ENCODE assay signal across 26 cellular contexts in genomic region chr4:29726938-29727337, GRCh38.
DNase-seq lines count a peak whose midpoint lies in the region; ATAC-seq, FAIRE-seq and TF ChIP-seq lines count a peak whose summit lies in the region.
"Had no signal": no experiment of that assay in that cellular context is flagged by ENCODE, and none has a peak within 500 bp of the region (broad histone marks: within the 10 kb centered on the region; RNA-seq: fewer than 3 reads in every experiment).

No MANE protein-coding gene starts in this region.

- TF ChIP-seq CTCF in 22Rv1 (IDR thresholded peaks at IDR 0.05), result 0 out of 2 replicates have a peak, but pooled peaks have one; percentile 9
- no peak for TF ChIP-seq CTCF in HCT116 (IDR thresholded peaks at IDR 0.05 in 2 of 3, conservative IDR thresholded peaks at IDR 0.05 in 1 of 3; ENCODE audit: borderline replicate concordance in 1 of 3, insufficient read depth in 1 of 3, low read depth in 2 of 3, low read length in 2 of 3)
- 0 out of 2 replicates have a peak, but pooled peaks have one; percentile 17 for TF ChIP-seq CTCF in PC-3 (conservative IDR thresholded peaks at IDR 0.05; ENCODE audit: low read depth, low read length)
- TF ChIP-seq CTCF in hepatocyte (IDR thresholded peaks at IDR 0.05; ENCODE audit: poor library complexity), result peak; percentile 25
- TF ChIP-seq CTCF in pancreas (IDR thresholded peaks at IDR 0.05), result no peak

- intact Hi-C loops in HCT116 (cut with micrococcal nuclease) (no loop called here), PC-3 (cut with micrococcal nuclease) (no loop called here), pancreas (cut with DNase I) (no loop called here)

- POLR2A ChIA-PET in HCT116 (lab: Charles Lee), result no interaction called here
- POLR2A ChIA-PET in PC-3 (lab: Charles Lee; ENCODE audit: unreplicated experiment), result no interaction called here

- no peaks in the 10 kb centered on the region for H3K36me3 ChIP-seq in HCT116 (ENCODE audit: control insufficient read depth in 1 of 2, insufficient read depth in 2 of 2, low read length in 2 of 2)
- H3K36me3 ChIP-seq in PC-3 (ENCODE audit: low read depth, low read length), result no peaks in the 10 kb centered on the region
- no peaks in the 10 kb centered on the region for H3K36me3 ChIP-seq in hepatocyte (replicated peaks; ENCODE audit: insufficient read depth, low read depth)
- H3K36me3 ChIP-seq in pancreas, result no peaks in the 10 kb centered on the region
- H3K36me3 ChIP-seq: MG63, SJCRH30 had no signal

- H4K20me1 ChIP-seq in HCT116 (ENCODE audit: insufficient read depth), result no peaks in the 10 kb centered on the region; the same call in 1 of the 2 replicates
- H4K20me1 ChIP-seq in PC-3 (ENCODE audit: low read length), result no peaks in the 10 kb centered on the region
- no peaks in the 10 kb centered on the region for H4K20me1 ChIP-seq in hepatocyte (ENCODE audit: insufficient read depth, poor library complexity, severe bottlenecking)

- H3K9me3 ChIP-seq in HCT116 (ENCODE audit: control insufficient read depth in 1 of 2, insufficient read depth in 1 of 2, low read depth in 1 of 2, low read length in 2 of 2) (no peaks in the 10 kb centered on the region), PC-3 (ENCODE audit: low read length) (no peaks in the 10 kb centered on the region), hepatocyte (ENCODE audit: low read depth) (no peaks in the 10 kb centered on the region), pancreas (no peaks in the 10 kb centered on the region)
- H3K9me3 ChIP-seq: Caco-2, MG63 had no signal

- no peak overlapping the region for H3K27ac ChIP-seq in 22Rv1
- H3K27ac ChIP-seq in HCT116 (ENCODE audit: low read depth, low read length), result no peak overlapping the region
- no peak overlapping the region for H3K27ac ChIP-seq in PC-3 (ENCODE audit: low read length)
- no peak overlapping the region for H3K27ac ChIP-seq in hepatocyte
- H3K27ac ChIP-seq in pancreas, result no peak overlapping the region
- H3K27ac ChIP-seq: SJCRH30 had no signal

- DNase-seq in HCT116 (ENCODE audit: low read depth, low spot score) (no peak), PC-3 (no peak), hepatocyte (ENCODE audit: low spot score) (no peak), pancreas (no peak), islet precursor cell (no peak)
- no peak for DNase-seq in stimulated activated CD8-positive, alpha-beta memory T cell treated with anti-CD3 and anti-CD28 coated beads, Interleukin-4, amount 100 ng/mL, for 48 hours
- DNase-seq: C1 segment of cervical spinal cord; Caco-2; CD4-positive, alpha-beta memory T cell; DMS 273 treated with DMSO at 0.1 percent for 48 hours; DMS79; EL; GDM1; Kasumi-1; MG63; NCI-H1105 treated with DMSO at 0.1 percent for 48 hours; NCI-H2029 treated with DMSO at 0.1 percent for 48 hours; NCI-H2227 treated with DMSO at 0.1 percent for 48 hours; NCI-H526 treated with DMSO at 0.1 percent for 48 hours; SJCRH30; T-cell had no signal

- BruUV-seq in HCT116 (replicated peaks; lab: Mats Ljungman, UMichigan), result no TSS peak
- no TSS peak for BruUV-seq in PC-3 (replicated peaks; lab: Mats Ljungman, UMichigan)

- no peaks in the 10 kb centered on the region for H3F3A ChIP-seq in PC-3 (ENCODE audit: low read length, unreplicated experiment)

- no peaks in the 10 kb centered on the region for H3K9me2 ChIP-seq in HCT116 (ENCODE audit: insufficient read depth)
- H3K9me2 ChIP-seq in PC-3 (replicated peaks; ENCODE audit: low read length), result no peaks in the 10 kb centered on the region
- H3K9me2 ChIP-seq in hepatocyte (replicated peaks; ENCODE audit: insufficient read depth), result no peaks in the 10 kb centered on the region

- H3K4me3 ChIP-seq in HCT116 (replicated peaks in 1 of 2; ENCODE audit: low read depth in 1 of 2, low read length in 2 of 2), result no peak overlapping the region
- no peak overlapping the region for H3K4me3 ChIP-seq in PC-3 (ENCODE audit: low read length)
- H3K4me3 ChIP-seq in hepatocyte, result no peak overlapping the region
- H3K4me3 ChIP-seq in pancreas, result no peak overlapping the region
- H3K4me3 ChIP-seq: GM12878, MG63, SJCRH30 had no signal

- no peak for ATAC-seq in HCT116
- ATAC-seq in PC-3, result no peak
- ATAC-seq in pancreas, result no peak
- ATAC-seq: GM12878, HepG2, Right ventricle myocardium inferior, T-cell had no signal

- CTCF ChIA-PET in HCT116 (lab: Charles Lee) (interaction anchor here (1.2 kb wide), 1 partner anchor 9 kb away, joined by 6 read pairs; no protein-coding TSS in a partner anchor), PC-3 (lab: Charles Lee) (no interaction called here)

- H3K4me2 ChIP-seq in HCT116 (ENCODE audit: low read length), result no peak overlapping the region
- H3K4me2 ChIP-seq in PC-3 (ENCODE audit: low read length), result no peak overlapping the region
- no peak overlapping the region for H3K4me2 ChIP-seq in hepatocyte

- H3K9ac ChIP-seq in HCT116 (ENCODE audit: low read length), result no peak overlapping the region
- no peak overlapping the region for H3K9ac ChIP-seq in PC-3 (ENCODE audit: low read length)

- RAD21 ChIA-PET in HCT116 (lab: Charles Lee; ENCODE audit: low non-redundant PET in 1 of 2, low total read pairs in 2 of 2, uncharacterized antibody in 2 of 2, unreplicated experiment in 2 of 2), result no interaction called here

- H3K4me1 ChIP-seq in HCT116 (ENCODE audit: control insufficient read depth in 1 of 2, insufficient read depth in 2 of 2, low read length in 2 of 2) (no peaks in the 10 kb centered on the region), PC-3 (ENCODE audit: insufficient read depth, low read length) (no peaks in the 10 kb centered on the region), hepatocyte (ENCODE audit: insufficient read depth) (no peaks in the 10 kb centered on the region), pancreas (no peaks in the 10 kb centered on the region)
- H3K4me1 ChIP-seq: Caco-2, SJCRH30 had no signal

- 68% methylated on average over 3 of the region's 3 CpGs for WGBS in hepatocyte (ENCODE audit: low lambda C conversion rate, missing lambda C conversion rate)
- WGBS in pancreas, 2 donors, result 46 to 58% methylated on average over 3 of the region's 3 CpGs

- FAIRE-seq in pancreas (lab: Jason Lieb, UNC), result no peak
- FAIRE-seq: GM12878, H54, HepG2 had no signal

- H2AFZ ChIP-seq in HCT116 (ENCODE audit: low read depth, low read length, poor library complexity, severe bottlenecking) (no peak overlapping the region), PC-3 (ENCODE audit: low read length) (no peak overlapping the region), hepatocyte (no peak overlapping the region)

- TF ChIP-seq POLR2A in HCT116 (IDR thresholded peaks at IDR 0.05; ENCODE audit: borderline replicate concordance, extremely low read depth, insufficient read depth, insufficient read length), result no peak

- no peaks in the 10 kb centered on the region for H3K27me3 ChIP-seq in HCT116 (ENCODE audit: insufficient read depth, low read length)
- H3K27me3 ChIP-seq in PC-3 (ENCODE audit: low read length), result no peaks in the 10 kb centered on the region
- H3K27me3 ChIP-seq in hepatocyte, result no peaks in the 10 kb centered on the region
- no peaks in the 10 kb centered on the region for H3K27me3 ChIP-seq in pancreas
- H3K27me3 ChIP-seq: MG63, SJCRH30 had no signal

- H3K79me2 ChIP-seq in HCT116 (ENCODE audit: insufficient read depth, low read length) (no peaks in the 10 kb centered on the region), PC-3 (ENCODE audit: low read length) (no peaks in the 10 kb centered on the region), hepatocyte (no peaks in the 10 kb centered on the region)

- TF ChIP-seq RAD21 in HCT116 (IDR thresholded peaks at IDR 0.05; ENCODE audit: low read depth), result peak; percentile 15; the same call in 1 of the 2 replicates

TF ChIP-seq in HCT116, 20 proteins besides CTCF, POLR2A, EP300 and RAD21:
- TF ChIP-seq CBX3 (IDR thresholded peaks at IDR 0.05; ENCODE audit: low read depth) (no peak), ZBTB33 (IDR thresholded peaks at IDR 0.05; ENCODE audit: extremely low read depth, insufficient replicate concordance, low read length) (no peak), SIN3A (IDR thresholded peaks at IDR 0.05; ENCODE audit: low read depth) (no peak), JUND (IDR thresholded peaks at IDR 0.05) (no peak), EZH2phosphoT487 (IDR thresholded peaks at IDR 0.05; ENCODE audit: borderline replicate concordance) (no peak), FOSL1 (IDR thresholded peaks at IDR 0.05; ENCODE audit: low read depth) (no peak), SRF (IDR thresholded peaks at IDR 0.05; ENCODE audit: low read depth) (no peak), POLR2AphosphoS5 (IDR thresholded peaks at IDR 0.05; ENCODE audit: low read depth, low read length) (no peak)

Comparison
In these comparisons a context has a peak if more than half of its experiments do, and no peak if none do; other contexts are left out.
1. CTCF ChIP-seq: peak in 22Rv1 (single experiment), PC-3 (single experiment) and hepatocyte (single experiment); none in HCT116 (0 of 3) and pancreas (0 of 4).